ENCODE assay signal across 8 cellular contexts in the genomic region with DNA sequence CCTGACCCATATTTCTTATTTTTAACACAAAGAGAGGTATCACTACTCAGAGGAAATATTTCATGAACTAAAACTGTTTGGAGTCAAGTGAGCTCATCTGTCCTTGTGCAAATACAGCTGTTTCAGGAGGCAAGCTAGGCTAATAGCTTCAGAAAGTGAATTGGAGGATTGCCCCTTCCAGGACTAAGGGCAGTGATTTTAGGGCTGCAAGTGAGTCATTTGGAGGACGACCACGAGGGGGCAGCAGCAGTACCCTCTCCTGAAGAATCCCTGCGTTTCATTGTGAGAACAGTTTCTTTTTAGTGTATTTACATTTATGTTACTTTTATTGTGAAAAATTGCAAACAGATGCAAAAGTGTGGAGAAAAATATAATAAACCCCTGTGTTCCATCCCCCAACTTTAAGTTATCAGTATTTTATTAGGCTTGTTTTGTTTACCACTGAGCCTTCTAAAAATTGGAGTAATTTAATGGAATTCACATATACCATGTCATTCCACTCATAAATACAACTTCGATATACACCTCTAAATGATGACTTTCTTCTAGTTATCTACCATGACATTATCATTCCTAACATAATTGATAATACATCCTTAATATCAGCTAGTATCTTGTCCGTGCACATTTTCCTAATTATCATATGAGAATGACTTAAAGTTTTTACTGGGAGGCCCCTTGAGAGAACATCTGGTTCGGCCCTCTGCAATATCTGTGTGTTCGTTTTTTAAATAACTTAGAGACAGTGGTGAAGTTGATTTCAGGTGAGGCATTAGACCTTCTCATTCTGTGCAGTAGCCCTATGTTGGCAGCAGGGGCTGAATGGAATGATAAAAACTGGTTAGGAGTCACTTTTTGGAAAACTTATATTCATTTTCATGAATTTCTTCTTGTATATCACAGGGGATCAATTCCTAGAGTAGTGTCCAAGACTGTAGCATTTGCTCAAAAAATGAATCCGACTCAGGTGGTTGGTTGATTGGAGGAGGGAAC. TPM values are rescaled to one million over a fixed set of nuclear protein-coding genes. Genes with fewer than 3 reads are reported as not detected.
DNase-seq lines count a peak whose midpoint lies in the region; ATAC-seq and TF ChIP-seq lines count a peak whose summit lies in the region.

No MANE protein-coding gene starts in this region.

- H3K27me3 ChIP-seq in tibial artery: no peaks in the 10 kb centered on the region

- CTCF ChIA-PET in RWPE1 (lab: Yijun Ruan, JAX): interaction anchor here (0.5 to 0.8 kb wide), 8 partner anchors 12 to 1006 kb away, joined by 3 to 6 read pairs (median 4); no protein-coding TSS in a partner anchor

- no peaks in the 10 kb centered on the region for H3K4me1 ChIP-seq in tibial artery

- DNase-seq in EH (ENCODE audit: low read depth): peak; percentile 79
- peak; percentile 70 for DNase-seq in KG1 (lab: John Stamatoyannopoulos, UW)
- DNase-seq in RWPE1 (ENCODE audit: low spot score): peak; percentile 61
- peak; percentile 72 for DNase-seq in activated T-helper 9 cell treated with anti-CD3 and anti-CD28 coated beads, Interleukin-2, amount 50 U/mL, for 16 hours (ENCODE audit: low read depth)
- peak; percentile 53 for DNase-seq in foreskin melanocyte
- peak; percentile 87 for DNase-seq in omental fat pad (ENCODE audit: low spot score)
- DNase-seq in tibial artery: peak; percentile 80 to 81

- TF ChIP-seq CTCF in RWPE1 (conservative IDR thresholded peaks at IDR 0.05; ENCODE audit: low read depth): peak; percentile 65
- TF ChIP-seq CTCF in omental fat pad (IDR thresholded peaks at IDR 0.05): peak in 1 of 3 donors; percentile 49
- TF ChIP-seq CTCF in tibial artery (IDR thresholded peaks at IDR 0.05): peak; percentile 72 to 87

- H3K9me3 ChIP-seq in tibial artery: no peaks in the 10 kb centered on the region

- no peak overlapping the region for H3K27ac ChIP-seq in RWPE1
- H3K27ac ChIP-seq in tibial artery: no peak overlapping the region

- intact Hi-C loops in tibial artery (cut with DNase I; ENCODE audit: low total_unique reads): no loop called here

- ATAC-seq in omental fat pad (ENCODE audit: low FRiP score): peak; percentile 48
- ATAC-seq in HG02588 (IDR thresholded peaks at IDR 0.05; ENCODE audit: unreplicated experiment): no peak

- peaks cover 90 to 96% (median 96%) of the 10 kb centered on the region in 3 donors for H3K36me3 ChIP-seq in tibial artery

- POLR2A ChIA-PET in RWPE1 (lab: Yijun Ruan, JAX; ENCODE audit: low non-redundant PET): no interaction called here

- no peak overlapping the region for H3K4me3 ChIP-seq in tibial artery

RNA-seq across cellular contexts. Expression of gene FOXJ2, which starts 13.7 kb away (rescaled TPM):
- total RNA-seq in omental fat pad: 10 to 100 TPM in 3 of 4 donors, 1 to 10 TPM in 1; 9.2 to 17.2 (median 13.0) TPM

RNA-seq across cellular contexts. Expression of gene C3AR1, which starts 19.9 kb away (rescaled TPM):
- 10 to 100 TPM; 15.6 to 43.0 (median 30.3) TPM for total RNA-seq in omental fat pad

RNA-seq across cellular contexts. Expression of gene NECAP1, which starts 35.8 kb away (rescaled TPM):
- 10 to 100 TPM; 30.1 to 45.3 (median 33.1) TPM for total RNA-seq in omental fat pad
